In genomic region chr21:38804617-38805281, GRCh38 we compare ENCODE assay signal across 8 cellular contexts. TPM values are rescaled to one million over a fixed set of nuclear protein-coding genes. Genes with fewer than 3 reads are reported as not detected.
A peak's percentile ranks its signal among the peaks of the same experiment; 100 is the strongest.
DNase-seq lines count a peak whose midpoint lies in the region; ATAC-seq and TF ChIP-seq lines count a peak whose summit lies in the region.

No MANE protein-coding gene starts in this region.

- no peak for TF ChIP-seq CTCF in CD8-positive, alpha-beta T cell (IDR thresholded peaks at IDR 0.05)
- TF ChIP-seq CTCF in NB4 (IDR thresholded peaks at IDR 0.05; ENCODE audit: low read depth, low read length) (peak; percentile 34), WI38 (IDR thresholded peaks at IDR 0.05; ENCODE audit: low read depth, low read length) (peak; percentile 36; the same call in 1 of the 2 replicates), lung (IDR thresholded peaks at IDR 0.05; ENCODE audit: control extremely low read depth, extremely low read depth) (peak; percentile 30)

- peaks cover 8% of the 10 kb centered on the region for H3K4me1 ChIP-seq in CD8-positive, alpha-beta T cell (ENCODE audit: insufficient read depth, low read length)
- H3K4me1 ChIP-seq in lung (ENCODE audit: control insufficient read depth in 2 of 2, insufficient read depth in 2 of 2, low read length in 2 of 2) = peaks cover 6 to 9% of the 10 kb centered on the region in 2 donors

- intact Hi-C loops in CD8-positive, alpha-beta T cell (cut with DNase I, micrococcal nuclease) = loop anchor here (1.0 to 10.0 kb wide), 8 partner anchors 37 to 1730 kb away; partner anchors contain the start of genes BRWD1 (in 1 of the 2), LCA5L (in 1 of the 2), PIGP (in 1 of the 2) and PSMG1 (in 1 of the 2)

- POLR2A ChIA-PET in CD8-positive, alpha-beta T cell (lab: Charles Lee) = interaction anchor here (1.6 to 1.7 kb wide), 2 partner anchors 35 to 38 kb away, joined by 4 to 7 read pairs; no protein-coding TSS in a partner anchor

- H3K27me3 ChIP-seq in CD8-positive, alpha-beta T cell (ENCODE audit: insufficient read depth, low read length) = no peaks in the 10 kb centered on the region
- no peaks in the 10 kb centered on the region for H3K27me3 ChIP-seq in lung (ENCODE audit: control insufficient read depth, insufficient read depth)

- ATAC-seq in CD8-positive, alpha-beta T cell = no peak
- peak; percentile 16 for ATAC-seq in GM21381 (IDR thresholded peaks at IDR 0.05; ENCODE audit: unreplicated experiment)
- ATAC-seq in lung (ENCODE audit: insufficient read depth, low FRiP score) = peak; percentile 41
- no peak for ATAC-seq in GM21423 (IDR thresholded peaks at IDR 0.05; ENCODE audit: unreplicated experiment)

- no peaks in the 10 kb centered on the region for H3K9me3 Mint-ChIP-seq in CD8-positive, alpha-beta T cell

- peak overlapping the region; percentile 84 for H3K4me3 Mint-ChIP-seq in CD8-positive, alpha-beta T cell

- peaks cover 31% of the 10 kb centered on the region for H3K4me1 Mint-ChIP-seq in CD8-positive, alpha-beta T cell (ENCODE audit: low read depth)

- peak overlapping the region; percentile 51 for H3K27ac ChIP-seq in CD8-positive, alpha-beta T cell (ENCODE audit: low read depth, low read length)
- H3K27ac ChIP-seq in lung (ENCODE audit: low read depth in 1 of 2, low read length in 1 of 2) = peak overlapping the region; percentile 98

- CTCF ChIA-PET in CD8-positive, alpha-beta T cell (lab: Charles Lee) = no interaction called here

- no peaks in the 10 kb centered on the region for H3K36me3 Mint-ChIP-seq in CD8-positive, alpha-beta T cell

- H3K9me3 ChIP-seq in CD8-positive, alpha-beta T cell (ENCODE audit: low read length) = no peaks in the 10 kb centered on the region
- H3K9me3 ChIP-seq in lung (ENCODE audit: control insufficient read depth in 2 of 2, insufficient read depth in 1 of 2, low read length in 1 of 2) = no peaks in the 10 kb centered on the region

- DNase-seq in CD8-positive, alpha-beta T cell = peak in 2 of 7 experiments; percentile 18
- peak; percentile 62 for DNase-seq in NB4 (ENCODE audit: low read depth)
- DNase-seq in effector CD8-positive, alpha-beta T cell (lab: John Stamatoyannopoulos, UW) = peak; percentile 6
- DNase-seq in lung (ENCODE audit: low spot score) = peak; percentile 75
- DNase-seq in stimulated activated CD8-positive, alpha-beta memory T cell treated with anti-CD3 and anti-CD28 coated beads, Interleukin-4, amount 100 ng/mL, for 48 hours = peak; percentile 74

- TF ChIP-seq POLR2A in NB4 (IDR thresholded peaks at IDR 0.05; ENCODE audit: extremely low read depth, insufficient read length) = no peak

- H3K27me3 Mint-ChIP-seq in CD8-positive, alpha-beta T cell (ENCODE audit: low read depth) = peaks cover 2% of the 10 kb centered on the region

- no peaks in the 10 kb centered on the region for H3K36me3 ChIP-seq in CD8-positive, alpha-beta T cell (ENCODE audit: insufficient read depth, low read length)
- no peaks in the 10 kb centered on the region for H3K36me3 ChIP-seq in lung (ENCODE audit: control insufficient read depth in 2 of 2, insufficient read depth in 2 of 2, low read length in 2 of 2)

- H3K27ac Mint-ChIP-seq in CD8-positive, alpha-beta T cell = peak overlapping the region; percentile 37

- WGBS in lung, 2 donors = 17 to 19% methylated on average over 32 of the region's 32 CpGs

- peak overlapping the region; percentile 74 for H3K4me3 ChIP-seq in CD8-positive, alpha-beta T cell (ENCODE audit: low read depth, low read length)
- H3K4me3 ChIP-seq in NB4 (ENCODE audit: low read depth, low read length) = peak overlapping the region; percentile 87
- H3K4me3 ChIP-seq in WI38 (ENCODE audit: low read depth, low read length) = peak overlapping the region; percentile 97
- H3K4me3 ChIP-seq in lung = no peak overlapping the region

RNA-seq across cellular contexts. Expression of gene ETS2, which starts 1.0 kb away (rescaled TPM):
- total RNA-seq in CD8-positive, alpha-beta T cell = 10 to 100 TPM in 1 of 2 experiments, 1 to 10 TPM in 1; 8.1 to 10.0 TPM
- total RNA-seq in lung = 100 to 1,000 TPM; 149 to 186 TPM
- polyA plus RNA-seq in lung = 100 to 1,000 TPM in 1 of 2 donors, 10 to 100 TPM in 1; 64.7 to 167 TPM

Comparison
In these comparisons a context has a peak if more than half of its experiments do, and no peak if none do; other contexts are left out.
1. ATAC-seq: peak in GM21381 (single experiment) and lung (single experiment); none in CD8-positive, alpha-beta T cell (single experiment) and GM21423 (single experiment).
2. RNA of gene ETS2, which starts 1.0 kb away (total RNA-seq): 149 to 186 TPM in lung; 8.1 to 10.0 TPM in CD8-positive, alpha-beta T cell; every median in the first group is over 10 times any median in the second.